In the genomic region with DNA sequence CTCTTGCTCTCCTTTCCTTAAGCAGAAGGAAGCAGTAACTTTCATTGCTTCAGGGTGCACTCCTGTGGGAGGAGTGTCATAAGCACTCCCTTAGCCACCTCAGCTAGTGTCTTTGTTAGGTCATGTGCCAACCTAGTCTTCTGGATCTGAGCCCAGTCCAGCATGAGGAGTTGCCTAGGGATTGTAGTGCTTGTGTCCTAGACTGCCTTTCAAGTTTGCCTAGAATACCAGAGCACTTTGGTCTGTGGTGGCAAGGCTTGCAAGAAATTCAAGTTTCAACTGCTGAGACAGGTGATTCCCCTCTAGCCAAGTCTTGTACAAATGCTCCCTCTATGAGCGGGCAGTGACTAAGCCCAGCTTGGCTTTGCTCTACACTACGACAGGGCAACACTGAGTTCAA, we compare ENCODE assay signal across 1 cellular context.
TF ChIP-seq lines count a peak whose summit lies in the region.

No MANE protein-coding gene starts in this region.

TF ChIP-seq in HepG2, 621 proteins besides CTCF, POLR2A, EP300 and RAD21 (continued from another document):
- TF ChIP-seq ZNF567 (CRISPR knock-in tag; IDR thresholded peaks at IDR 0.05; ENCODE audit: borderline replicate concordance) (no peak), HNF4A (CRISPR knock-in tag; IDR thresholded peaks at IDR 0.05) (no peak), ERF (CRISPR knock-in tag; IDR thresholded peaks at IDR 0.05) (no peak), ZNF446 (CRISPR knock-in tag; IDR thresholded peaks at IDR 0.05) (no peak), ZFP37 (CRISPR knock-in tag; IDR thresholded peaks at IDR 0.05; ENCODE audit: borderline replicate concordance) (no peak), KLF6 (CRISPR knock-in tag; IDR thresholded peaks at IDR 0.05) (no peak), DMAP1 (CRISPR knock-in tag; IDR thresholded peaks at IDR 0.05) (no peak), IRF2 (CRISPR knock-in tag; IDR thresholded peaks at IDR 0.05) (no peak)
- TF ChIP-seq, protein P1, sequence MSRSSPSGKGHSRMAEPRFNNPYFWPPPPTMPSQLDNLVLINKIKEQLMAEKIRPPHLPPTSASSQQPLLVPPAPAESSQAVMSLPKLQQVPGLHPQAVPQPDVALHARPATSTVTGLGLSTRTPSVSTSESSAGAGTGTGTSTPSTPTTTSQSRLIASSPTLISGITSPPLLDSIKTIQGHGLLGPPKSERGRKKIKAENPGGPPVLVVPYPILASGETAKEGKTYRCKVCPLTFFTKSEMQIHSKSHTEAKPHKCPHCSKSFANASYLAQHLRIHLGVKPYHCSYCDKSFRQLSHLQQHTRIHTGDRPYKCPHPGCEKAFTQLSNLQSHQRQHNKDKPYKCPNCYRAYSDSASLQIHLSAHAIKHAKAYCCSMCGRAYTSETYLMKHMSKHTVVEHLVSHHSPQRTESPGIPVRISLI (CRISPR knock-in tag; IDR thresholded peaks at IDR 0.05; ENCODE audit: borderline replicate concordance) = no peak
- TF ChIP-seq, protein P2, sequence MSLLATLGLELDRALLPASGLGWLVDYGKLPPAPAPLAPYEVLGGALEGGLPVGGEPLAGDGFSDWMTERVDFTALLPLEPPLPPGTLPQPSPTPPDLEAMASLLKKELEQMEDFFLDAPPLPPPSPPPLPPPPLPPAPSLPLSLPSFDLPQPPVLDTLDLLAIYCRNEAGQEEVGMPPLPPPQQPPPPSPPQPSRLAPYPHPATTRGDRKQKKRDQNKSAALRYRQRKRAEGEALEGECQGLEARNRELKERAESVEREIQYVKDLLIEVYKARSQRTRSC (CRISPR knock-in tag; IDR thresholded peaks at IDR 0.05; ENCODE audit: low read depth) = no peak
- TF ChIP-seq, protein P3, sequence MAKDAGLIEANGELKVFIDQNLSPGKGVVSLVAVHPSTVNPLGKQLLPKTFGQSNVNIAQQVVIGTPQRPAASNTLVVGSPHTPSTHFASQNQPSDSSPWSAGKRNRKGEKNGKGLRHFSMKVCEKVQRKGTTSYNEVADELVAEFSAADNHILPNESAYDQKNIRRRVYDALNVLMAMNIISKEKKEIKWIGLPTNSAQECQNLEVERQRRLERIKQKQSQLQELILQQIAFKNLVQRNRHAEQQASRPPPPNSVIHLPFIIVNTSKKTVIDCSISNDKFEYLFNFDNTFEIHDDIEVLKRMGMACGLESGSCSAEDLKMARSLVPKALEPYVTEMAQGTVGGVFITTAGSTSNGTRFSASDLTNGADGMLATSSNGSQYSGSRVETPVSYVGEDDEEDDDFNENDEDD (CRISPR knock-in tag; IDR thresholded peaks at IDR 0.05; ENCODE audit: borderline replicate concordance) = no peak
